ENCODE assay signal across 11 cellular contexts in genomic region chr15:76994496-76994895, GRCh38. TPM values are rescaled to one million over a fixed set of nuclear protein-coding genes. Genes with fewer than 3 reads are reported as not detected.
DNase-seq lines count a peak whose midpoint lies in the region; ATAC-seq, FAIRE-seq and TF ChIP-seq lines count a peak whose summit lies in the region.
"Had no signal": no experiment of that assay in that cellular context is flagged by ENCODE, and none has a peak within 500 bp of the region (broad histone marks: within the 10 kb centered on the region; RNA-seq: fewer than 3 reads in every experiment).

No MANE protein-coding gene starts in this region.

- no peak for TF ChIP-seq EP300 in stomach (IDR thresholded peaks at IDR 0.05)

- BruUV-seq in PC-9 (replicated peaks; lab: Mats Ljungman, UMichigan): no TSS peak

- no peaks in the 10 kb centered on the region for H3K36me3 ChIP-seq in keratinocyte (ENCODE audit: control insufficient read depth in 2 of 2, extremely low read depth in 1 of 2, insufficient read depth in 2 of 2, low read length in 2 of 2)
- no peaks in the 10 kb centered on the region for H3K36me3 ChIP-seq in stomach
- no peaks in the 10 kb centered on the region for H3K36me3 ChIP-seq in PC-9 (ENCODE audit: low read depth)
- H3K36me3 ChIP-seq: uterus had no signal

- intact Hi-C loops in activated B cell treated with CpG ODN at 0.5 μM for 24 hours (cut with micrococcal nuclease) (loop anchor here (2.0 kb wide), 1 partner anchor 64 kb away; the partner anchor contains the start of gene RCN2), stomach (cut with DNase I; ENCODE audit: low total_unique reads) (no loop called here), PC-9 (cut with micrococcal nuclease; ENCODE audit: unreplicated experiment) (no loop called here)

- H3K9me3 ChIP-seq in keratinocyte (ENCODE audit: control insufficient read depth, low read depth, low read length) (no peaks in the 10 kb centered on the region), stomach (no peaks in the 10 kb centered on the region), PC-9 (ENCODE audit: insufficient read depth, low read depth) (no peaks in the 10 kb centered on the region)
- H3K9me3 ChIP-seq: uterus had no signal

- H3K27ac ChIP-seq in keratinocyte (ENCODE audit: control insufficient read depth, insufficient read depth, low read length) (peak overlapping the region; percentile 12), stomach (peak overlapping the region in 4 of 5 donors; percentile 62 to 81 (median 72)), PC-9 (no peak overlapping the region)
- H3K27ac ChIP-seq: uterus had no signal

- peaks cover 63% of the 10 kb centered on the region for H3K4me1 Mint-ChIP-seq in activated B cell treated with CpG ODN at 0.5 μM for 24 hours

- no peaks in the 10 kb centered on the region for H3K27me3 Mint-ChIP-seq in activated B cell treated with CpG ODN at 0.5 μM for 24 hours

- H3K27me3 ChIP-seq in keratinocyte (ENCODE audit: control insufficient read depth, extremely low read depth, insufficient read depth, low read length): no peaks in the 10 kb centered on the region
- no peaks in the 10 kb centered on the region for H3K27me3 ChIP-seq in stomach
- no peaks in the 10 kb centered on the region for H3K27me3 ChIP-seq in PC-9 (ENCODE audit: insufficient read depth, low read depth)
- H3K27me3 ChIP-seq: uterus had no signal

- CTCF ChIA-PET in activated B cell treated with CpG ODN at 0.5 μM for 24 hours (lab: Charles Lee): interaction anchor here (1.1 kb wide), 1 partner anchor 21 kb away, joined by 5 read pairs; no protein-coding TSS in a partner anchor
- CTCF ChIA-PET in PC-9 (lab: Charles Lee): no interaction called here

- H3K79me2 ChIP-seq in keratinocyte (ENCODE audit: control insufficient read depth, insufficient read depth, low read length) (peaks cover 11% of the 10 kb centered on the region), PC-9 (ENCODE audit: low read depth) (no peaks in the 10 kb centered on the region)

- H3K9me3 Mint-ChIP-seq in activated B cell treated with CpG ODN at 0.5 μM for 24 hours: no peaks in the 10 kb centered on the region

- no peak for FAIRE-seq in keratinocyte (lab: Jason Lieb, UNC)

- H3K9ac ChIP-seq in keratinocyte (ENCODE audit: control insufficient read depth, extremely low read depth, insufficient read depth, low read length): no peak overlapping the region

- H2AFZ ChIP-seq in keratinocyte (ENCODE audit: control insufficient read depth, low read length) (peak overlapping the region; percentile 90), PC-9 (no peak overlapping the region)

- ATAC-seq in activated B cell treated with CpG ODN at 0.5 μM for 24 hours (ENCODE audit: low read depth) (no peak), HG03280 (IDR thresholded peaks at IDR 0.05; ENCODE audit: unreplicated experiment) (no peak)

- no peak for TF ChIP-seq POLR2A in stomach (IDR thresholded peaks at IDR 0.05)

- DNase-seq in activated CD8-positive, alpha-beta memory T cell treated with anti-CD3 and anti-CD28 coated beads, Interleukin-2, amount 50 U/mL, for 48 hours: peak; percentile 67
- no peak for DNase-seq in activated CD8-positive, alpha-beta memory T cell treated with anti-CD3 and anti-CD28 coated beads for 24 hours
- DNase-seq in activated B cell treated with CpG ODN at 0.5 μM for 24 hours (no peak), keratinocyte (ENCODE audit: low read depth, low spot score) (no peak), stomach (no peak), DMS79 (lab: John Stamatoyannopoulos, UW) (no peak), PC-9 (no peak)
- DNase-seq: NCI-H1694 treated with DMSO at 0.1 percent for 48 hours had no signal

- no peaks in the 10 kb centered on the region for H3K9me1 ChIP-seq in keratinocyte (ENCODE audit: control insufficient read depth, extremely low read depth, insufficient read depth, low read length)

- no peaks in the 10 kb centered on the region for H3K9me2 ChIP-seq in PC-9 (ENCODE audit: insufficient read depth)

- peak overlapping the region; percentile 95 for H3K27ac Mint-ChIP-seq in activated B cell treated with CpG ODN at 0.5 μM for 24 hours

- WGBS in stomach, 5 donors: 86 to 98% (median 90%) methylated on average over 5 to 6 of the region's 6 CpGs

- H3F3A ChIP-seq in PC-9 (ENCODE audit: insufficient read depth, low read depth): no peaks in the 10 kb centered on the region

- dilution Hi-C loops in keratinocyte (cut with MboI; ENCODE audit: extremely low pct_ligation_motif_present, low sequenced_read_pairs): no loop called here

- no peak for TF ChIP-seq CTCF in activated B cell treated with CpG ODN at 0.5 μM for 24 hours (IDR thresholded peaks at IDR 0.05)
- no peak for TF ChIP-seq CTCF in keratinocyte (optimal IDR thresholded peaks at IDR 0.05 in 1 of 3, IDR thresholded peaks at IDR 0.05 in 1 of 3, conservative IDR thresholded peaks at IDR 0.05 in 1 of 3; ENCODE audit: extremely low read depth in 1 of 3, insufficient read depth in 2 of 3, low read length in 3 of 3)
- no peak for TF ChIP-seq CTCF in stomach (IDR thresholded peaks at IDR 0.05)
- no peak for TF ChIP-seq CTCF in PC-9 (conservative IDR thresholded peaks at IDR 0.05)

- H3K4me1 ChIP-seq in keratinocyte (ENCODE audit: control insufficient read depth, extremely low read depth, insufficient read depth, low read length) (peaks cover 44% of the 10 kb centered on the region), stomach (peaks cover 8 to 72% (median 11%) of the 10 kb centered on the region in 4 donors), PC-9 (replicated peaks; ENCODE audit: insufficient read depth) (no peaks in the 10 kb centered on the region)
- H3K4me1 ChIP-seq: uterus had no signal

- peak overlapping the region in 1 of 3 experiments; percentile 69 for H3K4me3 ChIP-seq in keratinocyte (ENCODE audit: control insufficient read depth in 2 of 3, extremely low read depth in 1 of 3, insufficient read depth in 2 of 3, low read depth in 1 of 3, low read length in 3 of 3)
- peak overlapping the region in 2 of 4 donors; percentile 38 to 42 for H3K4me3 ChIP-seq in stomach
- no peak overlapping the region for H3K4me3 ChIP-seq in PC-9
- H3K4me3 ChIP-seq: uterus had no signal

- H4K20me1 ChIP-seq in keratinocyte (ENCODE audit: control insufficient read depth, extremely low read depth, insufficient read depth, low read length) (no peaks in the 10 kb centered on the region), PC-9 (ENCODE audit: insufficient read depth) (no peaks in the 10 kb centered on the region)

- peaks cover 13% of the 10 kb centered on the region for H3K36me3 Mint-ChIP-seq in activated B cell treated with CpG ODN at 0.5 μM for 24 hours (ENCODE audit: low read depth)

- peak overlapping the region; percentile 88 for H3K4me3 Mint-ChIP-seq in activated B cell treated with CpG ODN at 0.5 μM for 24 hours

- POLR2A ChIA-PET in activated B cell treated with CpG ODN at 0.5 μM for 24 hours (lab: Charles Lee): interaction anchor here (0.6 to 3.0 kb wide), 14 partner anchors 11 to 543 kb away, joined by 3 to 12 read pairs (median 5); partner anchors contain the start of genes SCAPER and TSPAN3
- POLR2A ChIA-PET in PC-9 (lab: Charles Lee; ENCODE audit: unreplicated experiment): interaction anchor here (0.6 kb wide), 1 partner anchor 11 kb away, joined by 4 read pairs; no protein-coding TSS in a partner anchor

- peak overlapping the region; percentile 77 for H3K4me2 ChIP-seq in keratinocyte (ENCODE audit: control insufficient read depth, extremely low read depth, insufficient read depth, low read depth, low read length)
- H3K4me2 ChIP-seq in PC-9: no peak overlapping the region

RNA-seq across cellular contexts. Expression of gene PSTPIP1, which starts 0.4 kb away (rescaled TPM):
- total RNA-seq in activated B cell treated with CpG ODN at 0.5 μM for 24 hours: 33.7 and 42.7 TPM in 2 replicates
- 9.6 to 11.2 TPM (median 10.0 TPM) in 3 replicates for polyA plus RNA-seq in keratinocyte
- polyA plus RNA-seq in keratinocyte (2011; ENCODE audit: low read depth): 2.0 TPM
- polyA plus RNA-seq in keratinocyte (2011; cell fraction: cytosol; rRNA removed): 4.7 and 9.5 TPM in 2 replicates
- polyA plus RNA-seq in keratinocyte (2011; cell fraction: nucleus; rRNA removed): 25.7 and 27.3 TPM in 2 replicates
- polyA plus RNA-seq in keratinocyte (2012; ENCODE audit: low replicate concordance): 1.2 and 15.6 TPM in 2 replicates
- 6.3 to 22.0 TPM (median 10.0 TPM) in 3 replicates for polyA minus RNA-seq in keratinocyte
- polyA minus RNA-seq in keratinocyte (2011; cell fraction: cytosol; rRNA and poly(A)+ RNA removed): 13.6 TPM
- 9.9 and 10.3 TPM in 2 replicates for polyA minus RNA-seq in keratinocyte (2011; cell fraction: nucleus; rRNA and poly(A)+ RNA removed)
- 10 to 100 TPM in 3 of 5 donors, 1 to 10 TPM in 1, under 1 TPM in 1; 0.29 to 75.4 (median 10.1) TPM for total RNA-seq in stomach
- polyA plus RNA-seq in stomach: 1 to 10 TPM; 3.1 to 6.6 (median 4.2) TPM
- not detected in 2 replicates for total RNA-seq in PC-9 (2021)
- total RNA-seq: osteocyte had no signal
